In genomic region chr9:4937436-4937835, GRCh38 we compare ENCODE assay signal across 17 cellular contexts. TPM values are rescaled to one million over a fixed set of nuclear protein-coding genes. Genes with fewer than 3 reads are reported as not detected.
DNase-seq lines count a peak whose midpoint lies in the region; ATAC-seq and TF ChIP-seq lines count a peak whose summit lies in the region.
"Had no signal": no experiment of that assay in that cellular context is flagged by ENCODE, and none has a peak within 500 bp of the region (broad histone marks: within the 10 kb centered on the region; RNA-seq: fewer than 3 reads in every experiment).

No MANE protein-coding gene starts in this region.

- no peaks in the 10 kb centered on the region for H3K9me3 ChIP-seq in psoas muscle
- H3K9me3 ChIP-seq in CD4-positive, alpha-beta T cell (ENCODE audit: control insufficient read depth, low read length): no peaks in the 10 kb centered on the region
- H3K9me3 ChIP-seq: SJCRH30 had no signal

- peak overlapping the region; percentile 43 for H3K27ac ChIP-seq in psoas muscle
- no peak overlapping the region for H3K27ac ChIP-seq in CD4-positive, alpha-beta T cell (ENCODE audit: low read depth, low read length)
- H3K27ac ChIP-seq: brain microvascular endothelial cell, SJCRH30, WERI-Rb-1 had no signal

- WGBS in psoas muscle, 3 donors: 45 to 60% (median 57%) methylated on average over 1 of the region's 1 CpG

- no peak overlapping the region for H3K4me3 ChIP-seq in psoas muscle
- H3K4me3 ChIP-seq: SJCRH30 had no signal

- no peaks in the 10 kb centered on the region for H3K27me3 Mint-ChIP-seq in CD4-positive, alpha-beta T cell

- intact Hi-C loops in psoas muscle (cut with DNase I): no loop called here
- intact Hi-C loops in CD4-positive, alpha-beta T cell (cut with DNase I, micrococcal nuclease): no loop called here

- POLR2A ChIA-PET in CD4-positive, alpha-beta T cell (lab: Charles Lee): interaction anchor here (2.3 kb wide), 1 partner anchor 48 kb away, joined by 6 read pairs; the partner anchor contains the start of gene JAK2

- H3K27ac Mint-ChIP-seq in activated naive CD4-positive, alpha-beta T cell treated with anti-CD3 and anti-CD28 coated beads, Interleukin-2, amount 50 U/mL, for 72 hours: peak overlapping the region; percentile 90 to 93
- H3K27ac Mint-ChIP-seq in CD4-positive, alpha-beta T cell: no peak overlapping the region

- no peaks in the 10 kb centered on the region for H3K36me3 ChIP-seq in psoas muscle (ENCODE audit: insufficient read depth in 1 of 2, low read depth in 1 of 2)
- H3K36me3 ChIP-seq: brain microvascular endothelial cell, SJCRH30, WERI-Rb-1 had no signal

- CTCF ChIA-PET in CD4-positive, alpha-beta T cell (lab: Charles Lee): no interaction called here

- no peaks in the 10 kb centered on the region for H3K36me3 Mint-ChIP-seq in activated naive CD4-positive, alpha-beta T cell treated with anti-CD3 and anti-CD28 coated beads, Interleukin-2, amount 50 U/mL, for 72 hours
- no peaks in the 10 kb centered on the region for H3K36me3 Mint-ChIP-seq in CD4-positive, alpha-beta T cell (ENCODE audit: low read depth)

- DNase-seq in activated CD4-positive, alpha-beta T cell treated with anti-CD3 and anti-CD28 coated beads for 48 hours: peak; percentile 13
- DNase-seq in activated CD4-positive, alpha-beta T cell treated with anti-CD3 and anti-CD28 coated beads for 4 hours: no peak
- DNase-seq in MV-4-11 (lab: John Stamatoyannopoulos, UW) (peak; percentile 22), psoas muscle (no peak), H4 (ENCODE audit: low spot score) (no peak)
- DNase-seq in activated naive CD4-positive, alpha-beta T cell treated with anti-CD3 and anti-CD28 coated beads, Interleukin-2, amount 50 U/mL, for 72 hours (ENCODE audit: low spot score in 2 of 2): no peak
- DNase-seq in CD4-positive, alpha-beta T cell: no peak
- DNase-seq: brain microvascular endothelial cell; Calu3; effector CD4-positive, alpha-beta T cell; GF-D8; mesendoderm; NCI-H2029 treated with DMSO at 0.1 percent for 48 hours; SJCRH30; small intestine; WERI-Rb-1 had no signal

- H3K9me3 Mint-ChIP-seq in activated naive CD4-positive, alpha-beta T cell treated with anti-CD3 and anti-CD28 coated beads, Interleukin-2, amount 50 U/mL, for 72 hours: peaks cover 0 to 4% of the 10 kb centered on the region in 2 donors
- no peaks in the 10 kb centered on the region for H3K9me3 Mint-ChIP-seq in CD4-positive, alpha-beta T cell

- no peaks in the 10 kb centered on the region for H3K27me3 ChIP-seq in psoas muscle (ENCODE audit: insufficient read depth in 3 of 3, low read length in 2 of 3)
- H3K27me3 ChIP-seq in CD4-positive, alpha-beta T cell (ENCODE audit: control insufficient read depth, insufficient read depth, low read length): no peaks in the 10 kb centered on the region
- H3K27me3 ChIP-seq: brain microvascular endothelial cell, SJCRH30 had no signal

- H3K4me1 ChIP-seq in psoas muscle: peaks cover 39% of the 10 kb centered on the region
- H3K4me1 ChIP-seq: SJCRH30 had no signal

- ATAC-seq in activated naive CD4-positive, alpha-beta T cell treated with anti-CD3 and anti-CD28 coated beads, Interleukin-2, amount 50 U/mL, for 72 hours: peak in 1 of 2 donors; percentile 67
- ATAC-seq in psoas muscle: no peak
- no peak for ATAC-seq in CD4-positive, alpha-beta T cell (ENCODE audit: poor library complexity)
- no peak for ATAC-seq in GM19023 (IDR thresholded peaks at IDR 0.05; ENCODE audit: unreplicated experiment)

- no peak for TF ChIP-seq CTCF in psoas muscle (IDR thresholded peaks at IDR 0.05)
- no peak for TF ChIP-seq CTCF in CD4-positive, alpha-beta T cell (IDR thresholded peaks at IDR 0.05)

- H3K4me3 Mint-ChIP-seq in CD4-positive, alpha-beta T cell: no peak overlapping the region

- H3K4me1 Mint-ChIP-seq in CD4-positive, alpha-beta T cell (ENCODE audit: low read depth): peaks cover 41% of the 10 kb centered on the region

RNA-seq across cellular contexts. Expression of gene JAK2, which starts 47.6 kb away (rescaled TPM):
- total RNA-seq in activated naive CD4-positive, alpha-beta T cell treated with anti-CD3 and anti-CD28 coated beads, Interleukin-2, amount 50 U/mL, for 72 hours: 10 to 100 TPM; 16.4 to 30.4 TPM
- total RNA-seq in psoas muscle: 10 to 100 TPM in 3 of 4 donors, 1 to 10 TPM in 1; 9.0 to 32.3 (median 16.8) TPM
- 1 to 10 TPM; 2.2 to 4.6 (median 3.2) TPM for polyA plus RNA-seq in psoas muscle
- 0.41 and 1.2 TPM in 2 replicates for total RNA-seq in H4 (2014; rRNA removed; shearing (Covaris generic))
- 1 to 10 TPM; 7.2 to 7.5 TPM for total RNA-seq in CD4-positive, alpha-beta T cell

Comparison
In these comparisons a context has a peak if more than half of its experiments do, and no peak if none do; other contexts are left out.
1. DNase-seq: peak in activated CD4-positive, alpha-beta T cell treated with anti-CD3 and anti-CD28 coated beads for 48 hours (single experiment) and MV-4-11 (single experiment); none in activated CD4-positive, alpha-beta T cell treated with anti-CD3 and anti-CD28 coated beads for 4 hours (0 of 2), activated naive CD4-positive, alpha-beta T cell treated with anti-CD3 and anti-CD28 coated beads, Interleukin-2, amount 50 U/mL, for 72 hours (0 of 2), psoas muscle (0 of 2), H4 (single experiment) and CD4-positive, alpha-beta T cell (0 of 10).